ENCODE assay signal across 22 cellular contexts in genomic region chr14:103886304-103887169, GRCh38. TPM values are rescaled to one million over a fixed set of nuclear protein-coding genes. Genes with fewer than 3 reads are reported as not detected.
DNase-seq lines count a peak whose midpoint lies in the region; ATAC-seq, FAIRE-seq and TF ChIP-seq lines count a peak whose summit lies in the region.
"Had no signal": no experiment of that assay in that cellular context is flagged by ENCODE, and none has a peak within 500 bp of the region (broad histone marks: within the 10 kb centered on the region; RNA-seq: fewer than 3 reads in every experiment).

No MANE protein-coding gene starts in this region.

- 20% methylated on average over 14 of the region's 27 CpGs for WGBS in HepG2 (ENCODE audit: low lambda C conversion rate)
- WGBS in smooth muscle cell (ENCODE audit: low lambda C conversion rate): 69% methylated on average over 27 of the region's 27 CpGs

- H3K27me3 Mint-ChIP-seq in T-cell: no peaks in the 10 kb centered on the region
- H3K27me3 Mint-ChIP-seq: brain; CD4-positive, alpha-beta memory T cell had no signal

- H3K27me3 ChIP-seq in bronchial epithelial cell (ENCODE audit: control insufficient read depth, insufficient read depth, low read length): peaks cover 3% of the 10 kb centered on the region
- no peaks in the 10 kb centered on the region for H3K27me3 ChIP-seq in HepG2 (ENCODE audit: control insufficient read depth in 1 of 2, insufficient read depth in 2 of 2, low read length in 2 of 2)
- H3K27me3 ChIP-seq in smooth muscle cell (ENCODE audit: low read depth): no peaks in the 10 kb centered on the region

- TF ChIP-seq POLR2A in HepG2 (IDR thresholded peaks at IDR 0.05; ENCODE audit: insufficient read depth in 1 of 2, low read depth in 2 of 2, low read length in 2 of 2): no peak

- peak in 1 of 2 experiments; percentile 50; a peak in 1 of 4 replicates for TF ChIP-seq EP300 in HepG2 (IDR thresholded peaks at IDR 0.05; ENCODE audit: low read depth in 2 of 2, low read length in 2 of 2)
- 0 out of 2 replicates have a peak, but pooled peaks have one; percentile 36 for TF ChIP-seq EP300 in HepG2 (CRISPR knock-in tag; IDR thresholded peaks at IDR 0.05; ENCODE audit: borderline replicate concordance)

- TF ChIP-seq RAD21 in HepG2 (CRISPR knock-in tag; IDR thresholded peaks at IDR 0.05): peak; percentile 54

- POLR2A ChIA-PET in HepG2 (lab: Yijun Ruan, JAX) (interaction anchor here (0.7 to 1.3 kb wide), 4 partner anchors 11 to 32 kb away, joined by 3 to 10 read pairs (median 3); no protein-coding TSS in a partner anchor), T-cell (lab: Charles Lee) (no interaction called here)

- H3K9me3 ChIP-seq in HepG2 (ENCODE audit: low read length) (no peaks in the 10 kb centered on the region), smooth muscle cell (replicated peaks; ENCODE audit: low read depth) (no peaks in the 10 kb centered on the region)
- H3K9me3 ChIP-seq: HAP-1 had no signal

- no peaks in the 10 kb centered on the region for H3K4me1 Mint-ChIP-seq in T-cell
- H3K4me1 Mint-ChIP-seq: CD4-positive, alpha-beta memory T cell; stimulated activated naive CD8-positive, alpha-beta T cell treated with anti-CD3 and anti-CD28 coated beads, Interleukin-15, amount 100 ng/mL, for 72 hours had no signal

- H2AFZ ChIP-seq in HepG2 (ENCODE audit: low read length): peak overlapping the region; percentile 43
- H2AFZ ChIP-seq in smooth muscle cell (ENCODE audit: low read depth): no peak overlapping the region

- H3K4me2 ChIP-seq in HepG2 (ENCODE audit: low read depth, low read length) (peak overlapping the region; percentile 64), smooth muscle cell (no peak overlapping the region)

- H3K27ac Mint-ChIP-seq in T-cell: no peak overlapping the region
- H3K27ac Mint-ChIP-seq: CD4-positive, alpha-beta memory T cell; stimulated activated naive CD8-positive, alpha-beta T cell treated with anti-CD3 and anti-CD28 coated beads, Interleukin-15, amount 100 ng/mL, for 72 hours had no signal

- H3K27ac ChIP-seq in HepG2 (ENCODE audit: extremely low read length, insufficient read depth, low read length) (peak overlapping the region; percentile 62), smooth muscle cell (ENCODE audit: low read depth) (no peak overlapping the region)
- H3K27ac ChIP-seq: VCaP had no signal

- in situ Hi-C loops in HepG2 (cut with HindIII; ENCODE audit: extremely low pct_ligation_motif_present, low pct_unique_long_range_greater_than_20kb): no loop called here

- FAIRE-seq in bronchial epithelial cell (lab: Jason Lieb, UNC) (no peak), HepG2 (lab: Jason Lieb, UNC) (peak; percentile 72)
- FAIRE-seq: RCC 7860 had no signal

- peak; percentile 22 for TF ChIP-seq CTCF in bronchial epithelial cell (IDR thresholded peaks at IDR 0.05; ENCODE audit: insufficient read depth, low read length, severe bottlenecking)
- TF ChIP-seq CTCF in HepG2 (CRISPR knock-in tag; IDR thresholded peaks at IDR 0.05): peak; percentile 69
- peak; percentile 9 for TF ChIP-seq CTCF in smooth muscle cell (IDR thresholded peaks at IDR 0.05; ENCODE audit: borderline replicate concordance, insufficient read depth, poor library complexity, severe bottlenecking)

- CTCF ChIA-PET in HepG2 (lab: Yijun Ruan, JAX; ENCODE audit: low intra/inter-chr PET ratio, low total read pairs): interaction anchor here (1.4 kb wide), 1 partner anchor 14 kb away, joined by 5 read pairs; no protein-coding TSS in a partner anchor
- CTCF ChIA-PET in T-cell (lab: Charles Lee): no interaction called here

- ATAC-seq in HepG2 (peak; percentile 1; the same call in 2 of the 3 replicates), GM18520 (IDR thresholded peaks at IDR 0.05; ENCODE audit: unreplicated experiment) (no peak), T-cell (replicated peaks in 1 of 4) (no peak)
- ATAC-seq: stimulated activated naive CD8-positive, alpha-beta T cell treated with anti-CD3 and anti-CD28 coated beads, Interleukin-15, amount 100 ng/mL, for 72 hours had no signal

- DNase-seq in HuH-7 (ENCODE audit: low spot score): peak; percentile 75
- DNase-seq in bronchial epithelial cell (ENCODE audit: low read depth): no peak
- DNase-seq in HepG2 (ENCODE audit: low spot score): peak; percentile 76
- no peak for DNase-seq in smooth muscle cell (lab: John Stamatoyannopoulos, UW; ENCODE audit: unreplicated experiment)
- no peak for DNase-seq in T-cell
- no peak for DNase-seq in activated gamma-delta T cell (lab: John Stamatoyannopoulos, UW)
- DNase-seq in NCI-H1694 treated with DMSO at 0.1 percent for 48 hours (lab: John Stamatoyannopoulos, UW): no peak
- DNase-seq: activated CD8-positive, alpha-beta memory T cell treated with anti-CD3 and anti-CD28 coated beads for 24 hours; activated effector memory CD4-positive, alpha-beta T cell treated with Interleukin-2 at 50 U/mL for 16 hours; CD4-positive, alpha-beta memory T cell; effector CD4-positive, alpha-beta T cell; foreskin melanocyte; mammary epithelial cell; NCI-H1694; NCI-H526; stimulated activated naive CD8-positive, alpha-beta T cell treated with anti-CD3 and anti-CD28 coated beads, Interleukin-15, amount 100 ng/mL, for 72 hours had no signal

- H3K9ac ChIP-seq in HepG2 (ENCODE audit: insufficient read depth, low read depth, low read length): peak overlapping the region; percentile 34; the same call in 1 of the 2 replicates
- H3K9ac ChIP-seq in smooth muscle cell (ENCODE audit: low read depth): no peak overlapping the region

- no peaks in the 10 kb centered on the region for H3K79me2 ChIP-seq in HepG2 (ENCODE audit: insufficient read depth, low read length)
- no peaks in the 10 kb centered on the region for H3K79me2 ChIP-seq in smooth muscle cell (ENCODE audit: low read depth)

- no peaks in the 10 kb centered on the region for H3F3A ChIP-seq in smooth muscle cell (ENCODE audit: low read depth)

- H3K4me3 Mint-ChIP-seq in T-cell: no peak overlapping the region
- H3K4me3 Mint-ChIP-seq: CD4-positive, alpha-beta memory T cell; stimulated activated naive CD8-positive, alpha-beta T cell treated with anti-CD3 and anti-CD28 coated beads, Interleukin-15, amount 100 ng/mL, for 72 hours had no signal

- intact Hi-C loops in HepG2 (cut with micrococcal nuclease; ENCODE audit: unreplicated experiment): loop anchor here (5.0 kb wide), 1 partner anchor 39 kb away; the partner anchor contains the start of gene PPP1R13B

- H3K9me3 Mint-ChIP-seq in T-cell: no peaks in the 10 kb centered on the region
- H3K9me3 Mint-ChIP-seq: brain; CD4-positive, alpha-beta memory T cell; stimulated activated naive CD8-positive, alpha-beta T cell treated with anti-CD3 and anti-CD28 coated beads, Interleukin-15, amount 100 ng/mL, for 72 hours had no signal

- no peak overlapping the region for H3K4me3 ChIP-seq in bronchial epithelial cell (ENCODE audit: low read depth, low read length)
- H3K4me3 ChIP-seq in HepG2 (replicated peaks in 1 of 3; ENCODE audit: insufficient read depth in 1 of 3, low read depth in 2 of 3, low read length in 3 of 3): peak overlapping the region in 2 of 3 experiments; percentile 15 to 29; a peak in 4 of 6 replicates
- no peak overlapping the region for H3K4me3 ChIP-seq in smooth muscle cell
- H3K4me3 ChIP-seq: HAP-1 had no signal

- no peaks in the 10 kb centered on the region for H4K20me1 ChIP-seq in HepG2 (ENCODE audit: insufficient read depth, low read length)
- H4K20me1 ChIP-seq in smooth muscle cell (ENCODE audit: low read depth): no peaks in the 10 kb centered on the region

- H3K36me3 Mint-ChIP-seq in T-cell: no peaks in the 10 kb centered on the region
- H3K36me3 Mint-ChIP-seq: brain; CD4-positive, alpha-beta memory T cell had no signal

- H3K4me1 ChIP-seq in HepG2 (ENCODE audit: insufficient read depth, low read length) (peaks cover 90% of the 10 kb centered on the region), smooth muscle cell (ENCODE audit: low read depth) (no peaks in the 10 kb centered on the region)
- H3K4me1 ChIP-seq: HAP-1 had no signal

- no peaks in the 10 kb centered on the region for H3K36me3 ChIP-seq in bronchial epithelial cell (ENCODE audit: control insufficient read depth, insufficient read depth, low read length)
- H3K36me3 ChIP-seq in HepG2 (replicated peaks in 1 of 2; ENCODE audit: control insufficient read depth in 1 of 2, insufficient read depth in 2 of 2, low read length in 2 of 2): no peaks in the 10 kb centered on the region
- H3K36me3 ChIP-seq in smooth muscle cell (ENCODE audit: low read depth): no peaks in the 10 kb centered on the region
- H3K36me3 ChIP-seq: HAP-1 had no signal

- BruUV-seq in HepG2 (replicated peaks; lab: Mats Ljungman, UMichigan): no TSS peak

RNA-seq across cellular contexts. Expression of gene PPP1R13B, which starts 39.2 kb away (rescaled TPM):
- total RNA-seq in bronchial epithelial cell: 4.2 and 7.3 TPM in 2 replicates
- total RNA-seq in HepG2 (2016; rRNA removed; fragmentation: Illumina TruSeq; extraction: Trizol): 5.3 and 9.4 TPM in 2 replicates
- 36.5 and 44.3 TPM in 2 replicates for total RNA-seq in HepG2 (2016; cell fraction: cytosol; rRNA removed; fragmentation: Illumina TruSeq; extraction: Trizol; ENCODE audit: low read depth)
- total RNA-seq in HepG2 (2016; cell fraction: insoluble cytoplasmic fraction; rRNA removed; fragmentation: Illumina TruSeq; extraction: Trizol): 5.9 and 7.8 TPM in 2 replicates
- total RNA-seq in HepG2 (2016; cell fraction: membrane; rRNA removed; fragmentation: Illumina TruSeq; extraction: Trizol): 11.4 and 12.4 TPM in 2 replicates
- total RNA-seq in HepG2 (2016; cell fraction: nucleus; rRNA removed; fragmentation: Illumina TruSeq; extraction: Trizol): 13.0 and 13.3 TPM in 2 replicates
- polyA plus RNA-seq in HepG2 (2011; rRNA removed): 4.6 and 5.3 TPM in 2 replicates
- polyA plus RNA-seq in HepG2 (2011; cell fraction: cytosol; rRNA removed): 2.9 and 3.0 TPM in 2 replicates
- 20.9 and 24.0 TPM in 2 replicates for polyA plus RNA-seq in HepG2 (2011; cell fraction: nucleus; rRNA removed)
- 5.1 and 6.3 TPM in 2 replicates for polyA plus RNA-seq in HepG2 (2012)
- polyA plus RNA-seq in HepG2 (2016; cell fraction: cytosol; fragmentation: Illumina TruSeq; extraction: Trizol; ENCODE audit: low read depth): 2.2 and 2.3 TPM in 2 replicates
- 4.2 and 6.1 TPM in 2 replicates for polyA plus RNA-seq in HepG2 (2016; cell fraction: insoluble cytoplasmic fraction; fragmentation: Illumina TruSeq; extraction: Trizol; ENCODE audit: low read depth)
- 4.0 and 4.8 TPM in 2 replicates for polyA plus RNA-seq in HepG2 (2016; cell fraction: membrane; fragmentation: Illumina TruSeq; extraction: Trizol; ENCODE audit: low read depth)
- polyA plus RNA-seq in HepG2 (2016; cell fraction: nucleus; fragmentation: Illumina TruSeq; extraction: Trizol; ENCODE audit: insufficient read depth, low read depth): 33.9 and 35.1 TPM in 2 replicates
- polyA minus RNA-seq in HepG2 (2011; rRNA and poly(A)+ RNA removed; ENCODE audit: low replicate concordance): 8.5 and 13.6 TPM in 2 replicates
- 2.9 and 4.5 TPM in 2 replicates for polyA minus RNA-seq in HepG2 (2011; cell fraction: cytosol; rRNA and poly(A)+ RNA removed)
- 14.5 and 21.1 TPM in 2 replicates for polyA minus RNA-seq in HepG2 (2011; cell fraction: nucleus; rRNA and poly(A)+ RNA removed)
- 2.1 and 4.3 TPM in 2 replicates for total RNA-seq in smooth muscle cell
- polyA plus RNA-seq in smooth muscle cell: 2.3 and 7.1 TPM in 2 replicates
- 10 to 100 TPM; 23.8 to 32.4 (median 29.9) TPM for total RNA-seq in T-cell

RNA-seq across cellular contexts. Expression of gene TDRD9, which starts 41.7 kb away (rescaled TPM):
- total RNA-seq in bronchial epithelial cell (0.51 and 0.53 TPM in 2 replicates), HepG2 (2016; rRNA removed; fragmentation: Illumina TruSeq; extraction: Trizol) (not detected in 2 replicates), smooth muscle cell (0.67 and 1.0 TPM in 2 replicates), T-cell (1 to 10 TPM in 1 of 5 donors, under 1 TPM in 4; 0.43 to 1.3 (median 0.56) TPM)
- not detected in 2 replicates for total RNA-seq in HepG2 (2016; cell fraction: cytosol; rRNA removed; fragmentation: Illumina TruSeq; extraction: Trizol; ENCODE audit: low read depth)
- total RNA-seq in HepG2 (2016; cell fraction: insoluble cytoplasmic fraction; rRNA removed; fragmentation: Illumina TruSeq; extraction: Trizol): not detected in 2 replicates
- total RNA-seq in HepG2 (2016; cell fraction: membrane; rRNA removed; fragmentation: Illumina TruSeq; extraction: Trizol): not detected in 2 replicates
- total RNA-seq in HepG2 (2016; cell fraction: nucleus; rRNA removed; fragmentation: Illumina TruSeq; extraction: Trizol): not detected in 2 replicates
- polyA plus RNA-seq in HepG2 (2011; rRNA removed) (not detected in 2 replicates), smooth muscle cell (0.44 TPM in 1 of 2 replicates, not detected in the other)
- polyA plus RNA-seq in HepG2 (2011; cell fraction: cytosol; rRNA removed): not detected in 2 replicates
- not detected in 2 replicates for polyA plus RNA-seq in HepG2 (2011; cell fraction: nucleus; rRNA removed)
- polyA plus RNA-seq in HepG2 (2012): not detected in 2 replicates
- polyA plus RNA-seq in HepG2 (2016; cell fraction: cytosol; fragmentation: Illumina TruSeq; extraction: Trizol; ENCODE audit: low read depth): not detected in 2 replicates
- not detected in 2 replicates for polyA plus RNA-seq in HepG2 (2016; cell fraction: insoluble cytoplasmic fraction; fragmentation: Illumina TruSeq; extraction: Trizol; ENCODE audit: low read depth)
- polyA plus RNA-seq in HepG2 (2016; cell fraction: membrane; fragmentation: Illumina TruSeq; extraction: Trizol; ENCODE audit: low read depth): not detected in 2 replicates
- not detected in 2 replicates for polyA plus RNA-seq in HepG2 (2016; cell fraction: nucleus; fragmentation: Illumina TruSeq; extraction: Trizol; ENCODE audit: insufficient read depth, low read depth)
- 20.1 TPM in 1 of 2 replicates, not detected in the other for polyA minus RNA-seq in HepG2 (2011; rRNA and poly(A)+ RNA removed; ENCODE audit: low replicate concordance)
- not detected in 2 replicates for polyA minus RNA-seq in HepG2 (2011; cell fraction: cytosol; rRNA and poly(A)+ RNA removed)
- not detected in 2 replicates for polyA minus RNA-seq in HepG2 (2011; cell fraction: nucleus; rRNA and poly(A)+ RNA removed)
- total RNA-seq: Daoy had no signal

RNA-seq across cellular contexts. Expression of gene RD3L, which starts 55.8 kb away (rescaled TPM):
- total RNA-seq in bronchial epithelial cell (not detected in 2 replicates), HepG2 (2016; rRNA removed; fragmentation: Illumina TruSeq; extraction: Trizol) (not detected in 2 replicates), smooth muscle cell (not detected in 2 replicates), T-cell (not detected)
- total RNA-seq in HepG2 (2016; cell fraction: cytosol; rRNA removed; fragmentation: Illumina TruSeq; extraction: Trizol; ENCODE audit: low read depth): not detected in 2 replicates
- total RNA-seq in HepG2 (2016; cell fraction: insoluble cytoplasmic fraction; rRNA removed; fragmentation: Illumina TruSeq; extraction: Trizol): not detected in 2 replicates
- total RNA-seq in HepG2 (2016; cell fraction: membrane; rRNA removed; fragmentation: Illumina TruSeq; extraction: Trizol): not detected in 2 replicates
- total RNA-seq in HepG2 (2016; cell fraction: nucleus; rRNA removed; fragmentation: Illumina TruSeq; extraction: Trizol): not detected in 2 replicates
- polyA plus RNA-seq in HepG2 (2011; rRNA removed) (not detected in 2 replicates), smooth muscle cell (not detected in 2 replicates)
- not detected in 2 replicates for polyA plus RNA-seq in HepG2 (2011; cell fraction: cytosol; rRNA removed)
- polyA plus RNA-seq in HepG2 (2011; cell fraction: nucleus; rRNA removed): not detected in 2 replicates
- polyA plus RNA-seq in HepG2 (2012): not detected in 2 replicates
- polyA plus RNA-seq in HepG2 (2016; cell fraction: cytosol; fragmentation: Illumina TruSeq; extraction: Trizol; ENCODE audit: low read depth): not detected in 2 replicates
- not detected in 2 replicates for polyA plus RNA-seq in HepG2 (2016; cell fraction: insoluble cytoplasmic fraction; fragmentation: Illumina TruSeq; extraction: Trizol; ENCODE audit: low read depth)
- not detected in 2 replicates for polyA plus RNA-seq in HepG2 (2016; cell fraction: membrane; fragmentation: Illumina TruSeq; extraction: Trizol; ENCODE audit: low read depth)
- not detected in 2 replicates for polyA plus RNA-seq in HepG2 (2016; cell fraction: nucleus; fragmentation: Illumina TruSeq; extraction: Trizol; ENCODE audit: insufficient read depth, low read depth)
- polyA minus RNA-seq in HepG2 (2011; rRNA and poly(A)+ RNA removed; ENCODE audit: low replicate concordance): not detected in 2 replicates
- not detected in 2 replicates for polyA minus RNA-seq in HepG2 (2011; cell fraction: cytosol; rRNA and poly(A)+ RNA removed)
- not detected in 2 replicates for polyA minus RNA-seq in HepG2 (2011; cell fraction: nucleus; rRNA and poly(A)+ RNA removed)
- total RNA-seq: CD4-positive, alpha-beta memory T cell; Daoy; mammary epithelial cell had no signal
- polyA plus RNA-seq: CD4-positive, alpha-beta memory T cell; mammary epithelial cell had no signal

Comparison
In these comparisons a context has a peak if more than half of its experiments do, and no peak if none do; other contexts are left out.
1. DNase-seq: peak in HuH-7 (single experiment) and HepG2 (single experiment); none in bronchial epithelial cell (single experiment), smooth muscle cell (single experiment), T-cell (0 of 34), activated gamma-delta T cell (single experiment) and NCI-H1694 treated with DMSO at 0.1 percent for 48 hours (single experiment).
2. H3K4me3 ChIP-seq: peak in HepG2 (2 of 3); none in bronchial epithelial cell (single experiment) and smooth muscle cell (single experiment).
3. CTCF ChIP-seq: peak in every context shown above with its lines; median percentile 69 in HepG2; 22 in bronchial epithelial cell; 9 in smooth muscle cell.